In the genomic region with DNA sequence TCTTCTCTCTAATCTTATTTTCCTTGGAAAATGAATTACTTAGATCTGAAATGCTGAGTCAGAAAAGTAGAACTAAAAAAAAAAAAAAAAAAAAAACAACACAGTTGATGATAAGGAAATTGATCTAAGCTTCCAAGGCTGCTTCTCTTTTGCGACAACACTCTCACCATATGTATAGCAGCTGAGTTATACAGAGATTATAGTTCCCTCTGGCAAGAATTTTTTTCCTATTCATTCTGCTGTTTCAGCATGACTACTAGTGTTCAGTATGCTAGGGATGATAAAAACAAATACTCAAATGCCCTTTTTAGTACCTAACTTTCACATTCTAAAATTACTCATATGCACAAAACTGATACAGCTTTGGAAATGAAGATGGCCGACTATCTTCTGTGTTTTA, we compare ENCODE assay signal across 11 cellular contexts.
A peak's percentile ranks its signal among the peaks of the same experiment; 100 is the strongest.
DNase-seq lines count a peak whose midpoint lies in the region; ATAC-seq and TF ChIP-seq lines count a peak whose summit lies in the region.
"Had no signal": no experiment of that assay in that cellular context is flagged by ENCODE, and none has a peak within 500 bp of the region (broad histone marks: within the 10 kb centered on the region; RNA-seq: fewer than 3 reads in every experiment).

No MANE protein-coding gene starts in this region.

- DNase-seq in EH (ENCODE audit: low read depth) (peak; percentile 90), RPMI7951 (ENCODE audit: low read depth) (peak; percentile 3), iris pigment epithelial cell (ENCODE audit: low read depth) (peak; percentile 87), HEK293T (ENCODE audit: extremely low spot score) (no peak), sigmoid colon (no peak)
- DNase-seq in naive thymus-derived CD8-positive, alpha-beta T cell = no peak
- DNase-seq: NCI-H1048, SHP77 treated with DMSO at 0.1 percent for 48 hours had no signal

- peaks cover 22 to 33% (median 27%) of the 10 kb centered on the region in 4 donors for H3K4me1 Mint-ChIP-seq in naive thymus-derived CD8-positive, alpha-beta T cell

- H3K27me3 Mint-ChIP-seq in naive thymus-derived CD8-positive, alpha-beta T cell = no peaks in the 10 kb centered on the region
- H3K27me3 Mint-ChIP-seq: progenitor cell of endocrine pancreas had no signal

- no peak for TF ChIP-seq CTCF in sigmoid colon (IDR thresholded peaks at IDR 0.05)

- H3K9me3 ChIP-seq in sigmoid colon = no peaks in the 10 kb centered on the region

- TF ChIP-seq EP300 in sigmoid colon (IDR thresholded peaks at IDR 0.05) = no peak

- ATAC-seq in GM19395 (IDR thresholded peaks at IDR 0.05; ENCODE audit: unreplicated experiment) = peak; percentile 45
- no peak for ATAC-seq in GM19467 (IDR thresholded peaks at IDR 0.05; ENCODE audit: unreplicated experiment)
- ATAC-seq in naive thymus-derived CD8-positive, alpha-beta T cell = no peak

- H3K27ac Mint-ChIP-seq in naive thymus-derived CD8-positive, alpha-beta T cell = peak overlapping the region in 1 of 10 donors; percentile 18
- H3K27ac Mint-ChIP-seq: progenitor cell of endocrine pancreas had no signal

- intact Hi-C loops in sigmoid colon (cut with DNase I) = loop anchor here (5.0 to 10.0 kb wide), 4 partner anchors 200 to 757 kb away; a partner anchor contains a TSS

- no peak overlapping the region for H3K4me3 Mint-ChIP-seq in naive thymus-derived CD8-positive, alpha-beta T cell

- H3K36me3 ChIP-seq in sigmoid colon = peaks cover 0 to 10% (median 3%) of the 10 kb centered on the region in 4 donors

- H3K27ac ChIP-seq in sigmoid colon = peak overlapping the region in 2 of 4 donors; percentile 70 to 76

- 47 to 59% methylated on average over 2 of the region's 2 CpGs for WGBS in sigmoid colon, 2 donors

- CTCF ChIA-PET in HEK293T (lab: Yijun Ruan, JAX) = interaction anchor here (0.5 to 1.0 kb wide), 2 partner anchors 119 to 181 kb away, joined by 3 read pairs; no protein-coding TSS in a partner anchor

- no peak for TF ChIP-seq POLR2A in sigmoid colon (IDR thresholded peaks at IDR 0.05)

- H3K27me3 ChIP-seq in sigmoid colon = no peaks in the 10 kb centered on the region

- peaks cover 4 to 76% (median 22%) of the 10 kb centered on the region in 3 donors for H3K36me3 Mint-ChIP-seq in naive thymus-derived CD8-positive, alpha-beta T cell

- H3K4me3 ChIP-seq in sigmoid colon = no peak overlapping the region

- H3K4me1 ChIP-seq in sigmoid colon = peaks cover 0 to 46% (median 28%) of the 10 kb centered on the region in 4 donors

- POLR2A ChIA-PET in HEK293T (lab: Yijun Ruan, JAX) = no interaction called here
- POLR2A ChIA-PET in naive thymus-derived CD8-positive, alpha-beta T cell (lab: Charles Lee) = interaction anchor here (2.1 kb wide), 1 partner anchor 267 kb away, joined by 8 read pairs; a partner anchor contains a TSS

- no peaks in the 10 kb centered on the region for H3K9me3 Mint-ChIP-seq in naive thymus-derived CD8-positive, alpha-beta T cell

TF ChIP-seq in HEK293T, 16 proteins besides CTCF, POLR2A, EP300 and RAD21:
- TF ChIP-seq, protein P1, sequence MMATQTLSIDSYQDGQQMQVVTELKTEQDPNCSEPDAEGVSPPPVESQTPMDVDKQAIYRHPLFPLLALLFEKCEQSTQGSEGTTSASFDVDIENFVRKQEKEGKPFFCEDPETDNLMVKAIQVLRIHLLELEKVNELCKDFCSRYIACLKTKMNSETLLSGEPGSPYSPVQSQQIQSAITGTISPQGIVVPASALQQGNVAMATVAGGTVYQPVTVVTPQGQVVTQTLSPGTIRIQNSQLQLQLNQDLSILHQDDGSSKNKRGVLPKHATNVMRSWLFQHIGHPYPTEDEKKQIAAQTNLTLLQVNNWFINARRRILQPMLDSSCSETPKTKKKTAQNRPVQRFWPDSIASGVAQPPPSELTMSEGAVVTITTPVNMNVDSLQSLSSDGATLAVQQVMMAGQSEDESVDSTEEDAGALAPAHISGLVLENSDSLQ (IDR thresholded peaks at IDR 0.05) = no peak
- no peak for TF ChIP-seq ELF4 (IDR thresholded peaks at IDR 0.05)
- no peak for TF ChIP-seq CTBP1 (IDR thresholded peaks at IDR 0.05; ENCODE audit: borderline replicate concordance)
- TF ChIP-seq TARDBP (IDR thresholded peaks at IDR 0.05) = no peak
- no peak for TF ChIP-seq FOXK2 (IDR thresholded peaks at IDR 0.05)
- TF ChIP-seq ARNT (IDR thresholded peaks at IDR 0.05) = no peak
- no peak for TF ChIP-seq LEF1 (IDR thresholded peaks at IDR 0.05; ENCODE audit: borderline replicate concordance)
- TF ChIP-seq ZNF384 (IDR thresholded peaks at IDR 0.05) = no peak
- TF ChIP-seq SP1 (IDR thresholded peaks at IDR 0.05) = no peak
- TF ChIP-seq HDGF (IDR thresholded peaks at IDR 0.05; ENCODE audit: borderline replicate concordance) = no peak
- TF ChIP-seq FOXA1 (IDR thresholded peaks at IDR 0.05) = no peak
- no peak for TF ChIP-seq BHLHE40 (IDR thresholded peaks at IDR 0.05; ENCODE audit: borderline replicate concordance)

Comparison
In these comparisons a context has a peak if more than half of its experiments do, and no peak if none do; other contexts are left out.
1. DNase-seq: peak in EH (single experiment), RPMI7951 (single experiment) and iris pigment epithelial cell (single experiment); none in HEK293T (single experiment), sigmoid colon (single experiment) and naive thymus-derived CD8-positive, alpha-beta T cell (0 of 10).